Comparison of ENCODE assay signal across 1 cellular context in genomic region chr7:2511769-2512168, GRCh38.
TF ChIP-seq lines count a peak whose summit lies in the region.

No MANE protein-coding gene starts in this region.

TF ChIP-seq in HepG2, 621 proteins besides CTCF, POLR2A, EP300 and RAD21 (continues in another document):
- TF ChIP-seq ARID3A (IDR thresholded peaks at IDR 0.05; ENCODE audit: low read depth, low read length) (no peak), CREB3 (CRISPR knock-in tag; IDR thresholded peaks at IDR 0.05) (no peak), FOSL1 (CRISPR knock-in tag; IDR thresholded peaks at IDR 0.05; ENCODE audit: borderline replicate concordance) (no peak), SMAD1 (CRISPR knock-in tag; IDR thresholded peaks at IDR 0.05; ENCODE audit: borderline replicate concordance, low read depth) (no peak), ZNF703 (CRISPR knock-in tag; IDR thresholded peaks at IDR 0.05; ENCODE audit: borderline replicate concordance) (no peak), ZNF451 (CRISPR knock-in tag; IDR thresholded peaks at IDR 0.05) (0 out of 2 replicates have a peak, but pooled peaks have one; percentile 60), CEBPB (IDR thresholded peaks at IDR 0.05; ENCODE audit: borderline replicate concordance, low read depth, low read length) (no peak), ZNF34 (CRISPR knock-in tag; IDR thresholded peaks at IDR 0.05; ENCODE audit: borderline replicate concordance) (no peak), NKX3-1 (CRISPR knock-in tag; IDR thresholded peaks at IDR 0.05) (no peak), MTA3 (CRISPR knock-in tag; IDR thresholded peaks at IDR 0.05) (no peak), GPN1 (CRISPR knock-in tag; IDR thresholded peaks at IDR 0.05; ENCODE audit: borderline replicate concordance) (no peak), NR2F2 (IDR thresholded peaks at IDR 0.05; ENCODE audit: borderline replicate concordance, low read depth) (0 out of 2 replicates have a peak, but pooled peaks have one; percentile 7), PAX8 (CRISPR knock-in tag; IDR thresholded peaks at IDR 0.05; ENCODE audit: borderline replicate concordance) (no peak), ZNF10 (CRISPR knock-in tag; IDR thresholded peaks at IDR 0.05; ENCODE audit: borderline replicate concordance, low read depth) (no peak), MYC (CRISPR knock-in tag; IDR thresholded peaks at IDR 0.05; ENCODE audit: borderline replicate concordance) (peak; percentile 45; the same call in 1 of the 2 replicates), MEIS2 (CRISPR knock-in tag; IDR thresholded peaks at IDR 0.05) (no peak), PCBP1 (IDR thresholded peaks at IDR 0.05; ENCODE audit: borderline replicate concordance, low read depth, low read length) (no peak), ZSCAN25 (CRISPR knock-in tag; IDR thresholded peaks at IDR 0.05) (no peak), FOXK1 (CRISPR knock-in tag; IDR thresholded peaks at IDR 0.05; ENCODE audit: borderline replicate concordance, low read depth) (no peak), ZBTB49 (CRISPR knock-in tag; IDR thresholded peaks at IDR 0.05; ENCODE audit: borderline replicate concordance) (no peak), HOXD1 (CRISPR knock-in tag; IDR thresholded peaks at IDR 0.05) (no peak), SP1 (IDR thresholded peaks at IDR 0.05) (no peak), SP1 (CRISPR knock-in tag; IDR thresholded peaks at IDR 0.05) (no peak), MIXL1 (CRISPR knock-in tag; IDR thresholded peaks at IDR 0.05) (no peak), NCOA2 (CRISPR knock-in tag; IDR thresholded peaks at IDR 0.05) (no peak), CBX5 (CRISPR knock-in tag; IDR thresholded peaks at IDR 0.05; ENCODE audit: borderline replicate concordance) (no peak), FOXA3 (CRISPR knock-in tag; IDR thresholded peaks at IDR 0.05) (no peak), ESRRA (CRISPR knock-in tag; IDR thresholded peaks at IDR 0.05; ENCODE audit: low read depth) (no peak), CSRNP2 (CRISPR knock-in tag; conservative IDR thresholded peaks at IDR 0.05; ENCODE audit: low read depth) (no peak), ETS1 (CRISPR knock-in tag; IDR thresholded peaks at IDR 0.05) (no peak), HMGXB4 (CRISPR knock-in tag; IDR thresholded peaks at IDR 0.05; ENCODE audit: borderline replicate concordance in 1 of 2, low read depth in 1 of 2) (no peak), RCOR2 (CRISPR knock-in tag; IDR thresholded peaks at IDR 0.05) (no peak)
- TF ChIP-seq, protein P1, sequence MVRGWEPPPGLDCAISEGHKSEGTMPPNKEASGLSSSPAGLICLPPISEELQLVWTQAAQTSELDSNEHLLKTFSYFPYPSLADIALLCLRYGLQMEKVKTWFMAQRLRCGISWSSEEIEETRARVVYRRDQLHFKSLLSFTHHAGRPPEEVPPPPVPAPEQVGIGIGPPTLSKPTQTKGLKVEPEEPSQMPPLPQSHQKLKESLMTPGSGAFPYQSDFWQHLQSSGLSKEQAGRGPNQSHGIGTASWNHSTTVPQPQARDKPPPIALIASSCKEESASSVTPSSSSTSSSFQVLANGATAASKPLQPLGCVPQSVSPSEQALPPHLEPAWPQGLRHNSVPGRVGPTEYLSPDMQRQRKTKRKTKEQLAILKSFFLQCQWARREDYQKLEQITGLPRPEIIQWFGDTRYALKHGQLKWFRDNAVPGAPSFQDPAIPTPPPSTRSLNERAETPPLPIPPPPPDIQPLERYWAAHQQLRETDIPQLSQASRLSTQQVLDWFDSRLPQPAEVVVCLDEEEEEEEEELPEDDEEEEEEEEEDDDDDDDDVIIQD (CRISPR knock-in tag; IDR thresholded peaks at IDR 0.05; ENCODE audit: low read depth) = no peak
- TF ChIP-seq, protein P2, sequence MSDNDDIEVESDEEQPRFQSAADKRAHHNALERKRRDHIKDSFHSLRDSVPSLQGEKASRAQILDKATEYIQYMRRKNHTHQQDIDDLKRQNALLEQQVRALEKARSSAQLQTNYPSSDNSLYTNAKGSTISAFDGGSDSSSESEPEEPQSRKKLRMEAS (IDR thresholded peaks at IDR 0.05) = peak; percentile 61
- TF ChIP-seq, protein P3, sequence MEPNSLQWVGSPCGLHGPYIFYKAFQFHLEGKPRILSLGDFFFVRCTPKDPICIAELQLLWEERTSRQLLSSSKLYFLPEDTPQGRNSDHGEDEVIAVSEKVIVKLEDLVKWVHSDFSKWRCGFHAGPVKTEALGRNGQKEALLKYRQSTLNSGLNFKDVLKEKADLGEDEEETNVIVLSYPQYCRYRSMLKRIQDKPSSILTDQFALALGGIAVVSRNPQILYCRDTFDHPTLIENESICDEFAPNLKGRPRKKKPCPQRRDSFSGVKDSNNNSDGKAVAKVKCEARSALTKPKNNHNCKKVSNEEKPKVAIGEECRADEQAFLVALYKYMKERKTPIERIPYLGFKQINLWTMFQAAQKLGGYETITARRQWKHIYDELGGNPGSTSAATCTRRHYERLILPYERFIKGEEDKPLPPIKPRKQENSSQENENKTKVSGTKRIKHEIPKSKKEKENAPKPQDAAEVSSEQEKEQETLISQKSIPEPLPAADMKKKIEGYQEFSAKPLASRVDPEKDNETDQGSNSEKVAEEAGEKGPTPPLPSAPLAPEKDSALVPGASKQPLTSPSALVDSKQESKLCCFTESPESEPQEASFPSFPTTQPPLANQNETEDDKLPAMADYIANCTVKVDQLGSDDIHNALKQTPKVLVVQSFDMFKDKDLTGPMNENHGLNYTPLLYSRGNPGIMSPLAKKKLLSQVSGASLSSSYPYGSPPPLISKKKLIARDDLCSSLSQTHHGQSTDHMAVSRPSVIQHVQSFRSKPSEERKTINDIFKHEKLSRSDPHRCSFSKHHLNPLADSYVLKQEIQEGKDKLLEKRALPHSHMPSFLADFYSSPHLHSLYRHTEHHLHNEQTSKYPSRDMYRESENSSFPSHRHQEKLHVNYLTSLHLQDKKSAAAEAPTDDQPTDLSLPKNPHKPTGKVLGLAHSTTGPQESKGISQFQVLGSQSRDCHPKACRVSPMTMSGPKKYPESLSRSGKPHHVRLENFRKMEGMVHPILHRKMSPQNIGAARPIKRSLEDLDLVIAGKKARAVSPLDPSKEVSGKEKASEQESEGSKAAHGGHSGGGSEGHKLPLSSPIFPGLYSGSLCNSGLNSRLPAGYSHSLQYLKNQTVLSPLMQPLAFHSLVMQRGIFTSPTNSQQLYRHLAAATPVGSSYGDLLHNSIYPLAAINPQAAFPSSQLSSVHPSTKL (CRISPR knock-in tag; IDR thresholded peaks at IDR 0.05) = no peak
- TF ChIP-seq, protein P4, sequence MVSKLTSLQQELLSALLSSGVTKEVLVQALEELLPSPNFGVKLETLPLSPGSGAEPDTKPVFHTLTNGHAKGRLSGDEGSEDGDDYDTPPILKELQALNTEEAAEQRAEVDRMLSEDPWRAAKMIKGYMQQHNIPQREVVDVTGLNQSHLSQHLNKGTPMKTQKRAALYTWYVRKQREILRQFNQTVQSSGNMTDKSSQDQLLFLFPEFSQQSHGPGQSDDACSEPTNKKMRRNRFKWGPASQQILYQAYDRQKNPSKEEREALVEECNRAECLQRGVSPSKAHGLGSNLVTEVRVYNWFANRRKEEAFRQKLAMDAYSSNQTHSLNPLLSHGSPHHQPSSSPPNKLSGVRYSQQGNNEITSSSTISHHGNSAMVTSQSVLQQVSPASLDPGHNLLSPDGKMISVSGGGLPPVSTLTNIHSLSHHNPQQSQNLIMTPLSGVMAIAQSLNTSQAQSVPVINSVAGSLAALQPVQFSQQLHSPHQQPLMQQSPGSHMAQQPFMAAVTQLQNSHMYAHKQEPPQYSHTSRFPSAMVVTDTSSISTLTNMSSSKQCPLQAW (CRISPR knock-in tag; IDR thresholded peaks at IDR 0.05) = no peak
- TF ChIP-seq, protein P5, sequence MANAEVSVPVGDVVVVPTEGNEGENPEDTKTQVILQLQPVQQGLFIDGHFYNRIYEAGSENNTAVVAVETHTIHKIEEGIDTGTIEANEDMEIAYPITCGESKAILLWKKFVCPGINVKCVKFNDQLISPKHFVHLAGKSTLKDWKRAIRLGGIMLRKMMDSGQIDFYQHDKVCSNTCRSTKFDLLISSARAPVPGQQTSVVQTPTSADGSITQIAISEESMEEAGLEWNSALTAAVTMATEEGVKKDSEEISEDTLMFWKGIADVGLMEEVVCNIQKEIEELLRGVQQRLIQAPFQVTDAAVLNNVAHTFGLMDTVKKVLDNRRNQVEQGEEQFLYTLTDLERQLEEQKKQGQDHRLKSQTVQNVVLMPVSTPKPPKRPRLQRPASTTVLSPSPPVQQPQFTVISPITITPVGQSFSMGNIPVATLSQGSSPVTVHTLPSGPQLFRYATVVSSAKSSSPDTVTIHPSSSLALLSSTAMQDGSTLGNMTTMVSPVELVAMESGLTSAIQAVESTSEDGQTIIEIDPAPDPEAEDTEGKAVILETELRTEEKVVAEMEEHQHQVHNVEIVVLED (CRISPR knock-in tag; IDR thresholded peaks at IDR 0.05; ENCODE audit: borderline replicate concordance) = no peak; the same call in 1 of the 2 replicates
